1 cellular context compared by ENCODE assay signal in the genomic region with DNA sequence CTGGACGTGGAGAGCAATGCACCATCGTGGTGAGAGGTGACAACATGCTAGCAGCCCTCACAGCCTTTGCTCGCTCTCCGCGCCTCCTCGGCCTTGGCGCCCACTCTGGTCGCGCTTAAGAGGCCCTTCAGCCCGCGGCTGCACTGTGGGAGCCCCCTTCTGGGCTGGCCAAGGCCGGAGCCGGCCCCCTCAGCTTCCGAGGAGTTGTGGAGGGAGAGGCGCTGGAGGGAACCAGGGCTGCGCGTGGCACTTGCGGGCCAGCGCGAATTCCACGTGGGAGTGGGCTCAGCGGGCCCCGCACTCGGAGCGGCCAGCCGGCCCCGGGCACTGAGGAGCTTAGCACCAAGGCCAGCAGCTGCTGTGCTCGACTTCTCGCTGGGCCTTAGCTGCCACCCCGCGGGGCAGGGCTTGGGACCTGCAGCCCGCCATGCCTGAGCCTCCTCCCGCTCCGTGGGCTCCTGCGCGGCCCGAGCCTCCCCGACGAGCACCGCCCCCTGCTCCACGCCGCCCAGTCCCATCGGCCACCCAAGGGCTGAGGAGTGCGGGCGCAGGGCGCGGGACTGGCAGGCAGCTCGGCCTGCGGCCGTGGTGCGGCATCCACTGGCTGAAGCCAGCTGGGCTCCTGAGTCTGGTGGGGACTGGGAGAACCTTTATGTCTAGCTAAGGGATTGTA.
TF ChIP-seq lines count a peak whose summit lies in the region.

No MANE protein-coding gene starts in this region.

TF ChIP-seq in K562, 482 proteins besides CTCF, POLR2A, EP300 and RAD21:
- TF ChIP-seq COPS2 (conservative IDR thresholded peaks at IDR 0.05) (no peak), TAF1 (IDR thresholded peaks at IDR 0.05; ENCODE audit: control insufficient read depth, extremely low read depth, insufficient read depth, low read length, severe bottlenecking) (no peak), TCF7 (IDR thresholded peaks at IDR 0.05; ENCODE audit: borderline replicate concordance) (no peak), ZNF274 (IDR thresholded peaks at IDR 0.05; ENCODE audit: borderline replicate concordance, low read depth, low read length) (no peak)
- TF ChIP-seq, protein P1, sequence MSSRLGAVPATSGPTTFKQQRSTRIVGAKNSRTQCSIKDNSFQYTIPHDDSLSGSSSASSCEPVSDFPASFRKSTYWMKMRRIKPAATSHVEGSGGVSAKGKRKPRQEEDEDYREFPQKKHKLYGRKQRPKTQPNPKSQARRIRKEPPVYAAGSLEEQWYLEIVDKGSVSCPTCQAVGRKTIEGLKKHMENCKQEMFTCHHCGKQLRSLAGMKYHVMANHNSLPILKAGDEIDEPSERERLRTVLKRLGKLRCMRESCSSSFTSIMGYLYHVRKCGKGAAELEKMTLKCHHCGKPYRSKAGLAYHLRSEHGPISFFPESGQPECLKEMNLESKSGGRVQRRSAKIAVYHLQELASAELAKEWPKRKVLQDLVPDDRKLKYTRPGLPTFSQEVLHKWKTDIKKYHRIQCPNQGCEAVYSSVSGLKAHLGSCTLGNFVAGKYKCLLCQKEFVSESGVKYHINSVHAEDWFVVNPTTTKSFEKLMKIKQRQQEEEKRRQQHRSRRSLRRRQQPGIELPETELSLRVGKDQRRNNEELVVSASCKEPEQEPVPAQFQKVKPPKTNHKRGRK (tag; IDR thresholded peaks at IDR 0.05) = no peak
- TF ChIP-seq, protein P2, sequence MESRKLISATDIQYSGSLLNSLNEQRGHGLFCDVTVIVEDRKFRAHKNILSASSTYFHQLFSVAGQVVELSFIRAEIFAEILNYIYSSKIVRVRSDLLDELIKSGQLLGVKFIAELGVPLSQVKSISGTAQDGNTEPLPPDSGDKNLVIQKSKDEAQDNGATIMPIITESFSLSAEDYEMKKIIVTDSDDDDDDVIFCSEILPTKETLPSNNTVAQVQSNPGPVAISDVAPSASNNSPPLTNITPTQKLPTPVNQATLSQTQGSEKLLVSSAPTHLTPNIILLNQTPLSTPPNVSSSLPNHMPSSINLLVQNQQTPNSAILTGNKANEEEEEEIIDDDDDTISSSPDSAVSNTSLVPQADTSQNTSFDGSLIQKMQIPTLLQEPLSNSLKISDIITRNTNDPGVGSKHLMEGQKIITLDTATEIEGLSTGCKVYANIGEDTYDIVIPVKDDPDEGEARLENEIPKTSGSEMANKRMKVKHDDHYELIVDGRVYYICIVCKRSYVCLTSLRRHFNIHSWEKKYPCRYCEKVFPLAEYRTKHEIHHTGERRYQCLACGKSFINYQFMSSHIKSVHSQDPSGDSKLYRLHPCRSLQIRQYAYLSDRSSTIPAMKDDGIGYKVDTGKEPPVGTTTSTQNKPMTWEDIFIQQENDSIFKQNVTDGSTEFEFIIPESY (CRISPR knock-in tag; IDR thresholded peaks at IDR 0.05) = peak; percentile 63; the same call in 1 of the 2 replicates
- TF ChIP-seq, protein P3, sequence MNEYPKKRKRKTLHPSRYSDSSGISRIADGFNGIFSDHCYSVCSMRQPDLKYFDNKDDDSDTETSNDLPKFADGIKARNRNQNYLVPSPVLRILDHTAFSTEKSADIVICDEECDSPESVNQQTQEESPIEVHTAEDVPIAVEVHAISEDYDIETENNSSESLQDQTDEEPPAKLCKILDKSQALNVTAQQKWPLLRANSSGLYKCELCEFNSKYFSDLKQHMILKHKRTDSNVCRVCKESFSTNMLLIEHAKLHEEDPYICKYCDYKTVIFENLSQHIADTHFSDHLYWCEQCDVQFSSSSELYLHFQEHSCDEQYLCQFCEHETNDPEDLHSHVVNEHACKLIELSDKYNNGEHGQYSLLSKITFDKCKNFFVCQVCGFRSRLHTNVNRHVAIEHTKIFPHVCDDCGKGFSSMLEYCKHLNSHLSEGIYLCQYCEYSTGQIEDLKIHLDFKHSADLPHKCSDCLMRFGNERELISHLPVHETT (CRISPR knock-in tag; conservative IDR thresholded peaks at IDR 0.05 in 1 of 2, IDR thresholded peaks at IDR 0.05 in 1 of 2) = no peak
- TF ChIP-seq, protein P4, sequence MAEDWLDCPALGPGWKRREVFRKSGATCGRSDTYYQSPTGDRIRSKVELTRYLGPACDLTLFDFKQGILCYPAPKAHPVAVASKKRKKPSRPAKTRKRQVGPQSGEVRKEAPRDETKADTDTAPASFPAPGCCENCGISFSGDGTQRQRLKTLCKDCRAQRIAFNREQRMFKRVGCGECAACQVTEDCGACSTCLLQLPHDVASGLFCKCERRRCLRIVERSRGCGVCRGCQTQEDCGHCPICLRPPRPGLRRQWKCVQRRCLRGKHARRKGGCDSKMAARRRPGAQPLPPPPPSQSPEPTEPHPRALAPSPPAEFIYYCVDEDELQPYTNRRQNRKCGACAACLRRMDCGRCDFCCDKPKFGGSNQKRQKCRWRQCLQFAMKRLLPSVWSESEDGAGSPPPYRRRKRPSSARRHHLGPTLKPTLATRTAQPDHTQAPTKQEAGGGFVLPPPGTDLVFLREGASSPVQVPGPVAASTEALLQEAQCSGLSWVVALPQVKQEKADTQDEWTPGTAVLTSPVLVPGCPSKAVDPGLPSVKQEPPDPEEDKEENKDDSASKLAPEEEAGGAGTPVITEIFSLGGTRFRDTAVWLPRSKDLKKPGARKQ (CRISPR knock-in tag; IDR thresholded peaks at IDR 0.05) = no peak
- TF ChIP-seq, protein P5, sequence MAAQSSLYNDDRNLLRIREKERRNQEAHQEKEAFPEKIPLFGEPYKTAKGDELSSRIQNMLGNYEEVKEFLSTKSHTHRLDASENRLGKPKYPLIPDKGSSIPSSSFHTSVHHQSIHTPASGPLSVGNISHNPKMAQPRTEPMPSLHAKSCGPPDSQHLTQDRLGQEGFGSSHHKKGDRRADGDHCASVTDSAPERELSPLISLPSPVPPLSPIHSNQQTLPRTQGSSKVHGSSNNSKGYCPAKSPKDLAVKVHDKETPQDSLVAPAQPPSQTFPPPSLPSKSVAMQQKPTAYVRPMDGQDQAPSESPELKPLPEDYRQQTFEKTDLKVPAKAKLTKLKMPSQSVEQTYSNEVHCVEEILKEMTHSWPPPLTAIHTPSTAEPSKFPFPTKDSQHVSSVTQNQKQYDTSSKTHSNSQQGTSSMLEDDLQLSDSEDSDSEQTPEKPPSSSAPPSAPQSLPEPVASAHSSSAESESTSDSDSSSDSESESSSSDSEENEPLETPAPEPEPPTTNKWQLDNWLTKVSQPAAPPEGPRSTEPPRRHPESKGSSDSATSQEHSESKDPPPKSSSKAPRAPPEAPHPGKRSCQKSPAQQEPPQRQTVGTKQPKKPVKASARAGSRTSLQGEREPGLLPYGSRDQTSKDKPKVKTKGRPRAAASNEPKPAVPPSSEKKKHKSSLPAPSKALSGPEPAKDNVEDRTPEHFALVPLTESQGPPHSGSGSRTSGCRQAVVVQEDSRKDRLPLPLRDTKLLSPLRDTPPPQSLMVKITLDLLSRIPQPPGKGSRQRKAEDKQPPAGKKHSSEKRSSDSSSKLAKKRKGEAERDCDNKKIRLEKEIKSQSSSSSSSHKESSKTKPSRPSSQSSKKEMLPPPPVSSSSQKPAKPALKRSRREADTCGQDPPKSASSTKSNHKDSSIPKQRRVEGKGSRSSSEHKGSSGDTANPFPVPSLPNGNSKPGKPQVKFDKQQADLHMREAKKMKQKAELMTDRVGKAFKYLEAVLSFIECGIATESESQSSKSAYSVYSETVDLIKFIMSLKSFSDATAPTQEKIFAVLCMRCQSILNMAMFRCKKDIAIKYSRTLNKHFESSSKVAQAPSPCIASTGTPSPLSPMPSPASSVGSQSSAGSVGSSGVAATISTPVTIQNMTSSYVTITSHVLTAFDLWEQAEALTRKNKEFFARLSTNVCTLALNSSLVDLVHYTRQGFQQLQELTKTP (IDR thresholded peaks at IDR 0.05; ENCODE audit: low read depth in 1 of 2, partially characterized antibody in 2 of 2) = no peak
